In the genomic region with DNA sequence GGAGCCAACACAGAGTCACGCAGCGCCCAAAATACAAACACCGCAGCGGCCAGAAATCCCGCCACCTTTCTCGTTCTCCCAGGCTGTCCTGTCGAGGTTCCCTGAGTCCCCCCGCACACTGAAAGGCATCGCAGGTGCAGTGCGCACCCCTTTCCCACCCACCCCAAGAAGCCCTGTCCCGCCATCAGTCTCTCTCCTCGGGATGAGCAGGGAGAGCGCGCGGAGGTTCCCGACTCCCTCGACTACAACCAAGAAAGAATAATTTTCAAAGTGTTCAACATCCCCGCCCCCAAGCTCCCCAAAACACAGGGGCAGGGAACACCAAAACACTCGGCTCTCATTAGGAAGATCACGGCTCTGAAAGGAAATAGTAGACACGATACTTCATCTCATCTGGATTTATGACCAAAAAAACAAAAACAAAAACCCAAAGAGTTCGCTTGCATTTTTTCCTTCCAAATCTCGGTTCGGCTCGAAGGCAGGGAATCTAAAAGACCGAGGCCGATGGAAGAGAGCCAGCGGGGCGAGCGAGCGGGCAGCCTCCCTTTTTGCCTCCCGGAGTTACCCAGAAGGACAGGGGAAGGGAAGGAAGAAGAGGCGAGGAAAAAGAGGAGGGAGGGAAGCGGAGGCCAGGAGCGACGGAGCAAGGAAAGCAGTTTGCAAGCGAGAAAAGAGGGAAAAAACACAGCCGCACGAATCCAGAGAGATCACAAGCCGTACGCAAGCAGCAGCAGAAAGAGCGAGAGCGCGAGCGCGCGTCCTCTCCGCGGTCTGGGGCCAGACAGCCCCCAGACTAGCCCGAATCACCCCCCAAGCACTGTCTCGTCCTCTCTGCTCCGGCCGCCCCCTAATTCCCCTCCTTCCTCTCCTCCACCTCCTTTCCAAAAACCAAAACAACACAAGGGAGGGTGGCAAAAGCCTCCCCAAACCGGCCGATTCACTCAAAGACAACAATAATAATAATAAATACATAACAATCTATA, we compare ENCODE assay signal across 8 cellular contexts. TPM values are rescaled to one million over a fixed set of nuclear protein-coding genes. Genes with fewer than 3 reads are reported as not detected.
DNase-seq lines count a peak whose midpoint lies in the region; ATAC-seq and TF ChIP-seq lines count a peak whose summit lies in the region.

No MANE protein-coding gene starts in this region.

- no peak for TF ChIP-seq CTCF in GM12875 (IDR thresholded peaks at IDR 0.05; ENCODE audit: borderline replicate concordance, insufficient read depth, low read depth, low read length)
- TF ChIP-seq CTCF in esophagus squamous epithelium (IDR thresholded peaks at IDR 0.05), result no peak

- no peaks in the 10 kb centered on the region for H3K27me3 ChIP-seq in esophagus squamous epithelium
- H3K27me3 ChIP-seq in muscle layer of colon (ENCODE audit: control insufficient read depth in 1 of 2, insufficient read depth in 2 of 2, low read length in 2 of 2), result no peaks in the 10 kb centered on the region

- DNase-seq in NCI-H526 (lab: John Stamatoyannopoulos, UW) (peak; percentile 29 to 72), esophagus squamous epithelium (lab: John Stamatoyannopoulos, UW) (no peak)
- DNase-seq in activated T-cell treated with anti-CD3 and anti-CD28 coated beads, Interleukin-2, amount 50 U/mL, for 48 hours, result peak; percentile 64 to 67

- intact Hi-C loops in esophagus squamous epithelium (cut with DNase I), result loop anchor here (5.0 to 10.0 kb wide), 3 partner anchors 310 to 1208 kb away; no protein-coding TSS in a partner anchor

- TF ChIP-seq POLR2A in esophagus squamous epithelium (IDR thresholded peaks at IDR 0.05), result peak in 2 of 4 donors; percentile 1 to 12

- no peak for ATAC-seq in GM18870 (IDR thresholded peaks at IDR 0.05; ENCODE audit: unreplicated experiment)
- no peak for ATAC-seq in GM21717 (IDR thresholded peaks at IDR 0.05; ENCODE audit: unreplicated experiment)

- no peaks in the 10 kb centered on the region for H3K36me3 ChIP-seq in esophagus squamous epithelium
- no peaks in the 10 kb centered on the region for H3K36me3 ChIP-seq in muscle layer of colon (ENCODE audit: insufficient read depth, low read length)

- peak overlapping the region; percentile 93 for H3K9ac ChIP-seq in muscle layer of colon (ENCODE audit: low read length)

- H3K4me3 ChIP-seq in GM12875 (ENCODE audit: low read depth, low read length) (peak overlapping the region; percentile 22), esophagus squamous epithelium (peak overlapping the region; percentile 69 to 82 (median 74)), muscle layer of colon (ENCODE audit: low read depth in 1 of 2, low read length in 2 of 2) (peak overlapping the region; percentile 76 to 98)

- 0% methylated on average over 38 to 48 of the region's 55 CpGs for WGBS in esophagus squamous epithelium, 2 donors

- peaks cover 17 to 76% (median 32%) of the 10 kb centered on the region in 3 donors for H3K4me1 ChIP-seq in esophagus squamous epithelium
- peaks cover 32% of the 10 kb centered on the region for H3K4me1 ChIP-seq in muscle layer of colon (ENCODE audit: insufficient read depth, low read length)

- H3K27ac ChIP-seq in esophagus squamous epithelium (peak overlapping the region; percentile 96 to 99 (median 98)), muscle layer of colon (ENCODE audit: low read depth, low read length) (peak overlapping the region; percentile 100), temporal lobe (ENCODE audit: low read depth, low read length) (peak overlapping the region; percentile 91)

- H3K9me3 ChIP-seq in esophagus squamous epithelium (no peaks in the 10 kb centered on the region), muscle layer of colon (ENCODE audit: low read length) (no peaks in the 10 kb centered on the region)

RNA-seq across cellular contexts. Expression of a gene that starts 0.8 kb away (rescaled TPM):
- total RNA-seq in esophagus squamous epithelium (10 to 100 TPM; 30.8 to 94.4 (median 42.6) TPM), temporal lobe (14.0 TPM)

RNA-seq across cellular contexts. Expression of a gene that starts 42.1 kb away (rescaled TPM):
- not detected for total RNA-seq in esophagus squamous epithelium
- total RNA-seq in temporal lobe, result not detected

Comparison
In these comparisons a context has a peak if more than half of its experiments do, and no peak if none do; other contexts are left out.
1. H3K4me3 ChIP-seq: peak in every context shown above with its lines; median percentile 87 in muscle layer of colon; 74 in esophagus squamous epithelium; 22 in GM12875.